Comparison of ENCODE assay signal across 8 cellular contexts in the genomic region with DNA sequence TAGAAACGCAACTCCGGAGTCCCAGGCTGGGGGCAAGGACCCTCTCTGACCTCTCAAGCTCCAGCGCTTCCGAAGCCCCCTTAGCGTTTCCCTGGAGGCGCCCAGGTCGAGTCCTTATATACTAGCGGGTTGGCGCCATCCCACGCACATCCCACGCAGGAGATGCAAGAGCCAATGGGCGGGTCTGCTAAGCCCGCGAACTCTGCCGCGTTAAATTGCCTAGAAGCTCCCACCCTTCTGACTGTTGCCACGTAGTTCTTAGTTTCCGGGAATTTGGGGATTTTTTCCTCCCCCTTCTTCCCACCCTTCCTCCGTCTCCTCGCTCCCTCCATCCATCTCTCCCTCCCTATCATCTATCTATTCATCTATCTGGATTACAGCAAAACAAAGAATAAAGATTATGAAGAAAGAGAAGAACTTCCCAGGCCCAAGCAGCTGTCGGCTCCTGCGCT. TPM values are rescaled to one million over a fixed set of nuclear protein-coding genes. Genes with fewer than 3 reads are reported as not detected.
DNase-seq lines count a peak whose midpoint lies in the region; ATAC-seq, FAIRE-seq and TF ChIP-seq lines count a peak whose summit lies in the region.

A gene with protein sequence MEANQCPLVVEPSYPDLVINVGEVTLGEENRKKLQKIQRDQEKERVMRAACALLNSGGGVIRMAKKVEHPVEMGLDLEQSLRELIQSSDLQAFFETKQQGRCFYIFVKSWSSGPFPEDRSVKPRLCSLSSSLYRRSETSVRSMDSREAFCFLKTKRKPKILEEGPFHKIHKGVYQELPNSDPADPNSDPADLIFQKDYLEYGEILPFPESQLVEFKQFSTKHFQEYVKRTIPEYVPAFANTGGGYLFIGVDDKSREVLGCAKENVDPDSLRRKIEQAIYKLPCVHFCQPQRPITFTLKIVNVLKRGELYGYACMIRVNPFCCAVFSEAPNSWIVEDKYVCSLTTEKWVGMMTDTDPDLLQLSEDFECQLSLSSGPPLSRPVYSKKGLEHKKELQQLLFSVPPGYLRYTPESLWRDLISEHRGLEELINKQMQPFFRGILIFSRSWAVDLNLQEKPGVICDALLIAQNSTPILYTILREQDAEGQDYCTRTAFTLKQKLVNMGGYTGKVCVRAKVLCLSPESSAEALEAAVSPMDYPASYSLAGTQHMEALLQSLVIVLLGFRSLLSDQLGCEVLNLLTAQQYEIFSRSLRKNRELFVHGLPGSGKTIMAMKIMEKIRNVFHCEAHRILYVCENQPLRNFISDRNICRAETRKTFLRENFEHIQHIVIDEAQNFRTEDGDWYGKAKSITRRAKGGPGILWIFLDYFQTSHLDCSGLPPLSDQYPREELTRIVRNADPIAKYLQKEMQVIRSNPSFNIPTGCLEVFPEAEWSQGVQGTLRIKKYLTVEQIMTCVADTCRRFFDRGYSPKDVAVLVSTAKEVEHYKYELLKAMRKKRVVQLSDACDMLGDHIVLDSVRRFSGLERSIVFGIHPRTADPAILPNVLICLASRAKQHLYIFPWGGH (minus strand): TSS at position 90 of the 452 bp plus-strand sequence. CDS start 9,814 bp downstream, outside the sequence.

- TF ChIP-seq POLR2A in endothelial cell of umbilical vein (IDR thresholded peaks at IDR 0.05; ENCODE audit: low read depth, low read length) = peak; percentile 97

- H3K36me3 ChIP-seq in endothelial cell of umbilical vein (ENCODE audit: control insufficient read depth in 2 of 2, extremely low read depth in 1 of 2, insufficient read depth in 2 of 2, low read length in 2 of 2) = peaks cover 0 to 8% of the 10 kb centered on the region in 2 experiments

- dilution Hi-C loops in endothelial cell of umbilical vein (cut with MboI; ENCODE audit: extremely low pct_ligation_motif_present, low sequenced_read_pairs) = no loop called here

- peak; percentile 65 for FAIRE-seq in endothelial cell of umbilical vein (lab: Jason Lieb, UNC)

- BruUV-seq in endothelial cell of umbilical vein (replicated peaks; lab: Mats Ljungman, UMichigan) = no TSS peak

- ATAC-seq in HG02763 (IDR thresholded peaks at IDR 0.05; ENCODE audit: unreplicated experiment) = peak; percentile 67

- peak within 1 kb of the TSS; percentile 99 for H3K9ac ChIP-seq in endothelial cell of umbilical vein (replicated peaks; ENCODE audit: extremely low read depth, insufficient read depth, low read length)

- CTCF ChIA-PET in endothelial cell of umbilical vein (lab: Charles Lee) = interaction anchor here (1.0 to 2.6 kb wide), 6 partner anchors 60 to 391 kb away, joined by 3 to 10 read pairs (median 6); no protein-coding TSS in a partner anchor

- peaks cover 21% of the 10 kb centered on the region for H3K4me1 ChIP-seq in endothelial cell of umbilical vein (ENCODE audit: control insufficient read depth, extremely low read depth, insufficient read depth, low read length)

- TF ChIP-seq CTCF in endothelial cell of umbilical vein (IDR thresholded peaks at IDR 0.05; ENCODE audit: extremely low read depth in 1 of 2, insufficient read depth in 1 of 2, low read depth in 1 of 2, low read length in 2 of 2) = no peak

- no peaks in the 10 kb centered on the region for H3K9me3 ChIP-seq in endothelial cell of umbilical vein (replicated peaks; ENCODE audit: control insufficient read depth, insufficient read depth, low read length)

- peak within 1 kb of the TSS; percentile 98 for H3K27ac ChIP-seq in endothelial cell of umbilical vein (ENCODE audit: insufficient read depth, low read depth, low read length)

- DNase-seq in DMS79 (lab: John Stamatoyannopoulos, UW) (peak; percentile 94), NOMO-1 (lab: John Stamatoyannopoulos, UW; ENCODE audit: unreplicated experiment in 2 of 2) (peak; percentile 75 to 83), activated T-cell treated with anti-CD3 and anti-CD28 coated beads for 24 hours (ENCODE audit: low read depth) (peak; percentile 82), endothelial cell of umbilical vein (ENCODE audit: low read depth, low spot score) (peak; percentile 92), mucosa of gallbladder (ENCODE audit: low spot score) (peak; percentile 74), cerebellar nuclear complex (lab: John Stamatoyannopoulos, UW) (no peak)
- peak; percentile 85 for DNase-seq in stimulated activated CD8-positive, alpha-beta memory T cell treated with anti-CD3 and anti-CD28 coated beads, Interleukin-4, amount 100 ng/mL, for 24 hours (ENCODE audit: low read depth)

- POLR2A ChIA-PET in endothelial cell of umbilical vein (lab: Charles Lee) = interaction anchor here (0.6 to 1.5 kb wide), 7 partner anchors 8 to 1977 kb away, joined by 3 to 12 read pairs (median 5); a partner anchor contains a TSS

- intact Hi-C loops in endothelial cell of umbilical vein (cut with micrococcal nuclease) = loop anchor here (1.0 to 10.0 kb wide), 7 partner anchors 27 to 1119 kb away; a partner anchor contains a TSS

- peaks cover 46% of the 10 kb centered on the region for H3K79me2 ChIP-seq in endothelial cell of umbilical vein (ENCODE audit: control insufficient read depth, insufficient read depth, low read length)

- no peaks in the 10 kb centered on the region for H4K20me1 ChIP-seq in endothelial cell of umbilical vein (replicated peaks; ENCODE audit: control insufficient read depth, extremely low read depth, insufficient read depth, low read length)

- no peaks in the 10 kb centered on the region for H3K9me1 ChIP-seq in endothelial cell of umbilical vein (replicated peaks; ENCODE audit: control insufficient read depth, extremely low read depth, insufficient read depth, low read length)

- peak within 1 kb of the TSS; percentile 88 to 96 (median 90) for H3K4me3 ChIP-seq in endothelial cell of umbilical vein (replicated peaks in 1 of 3; ENCODE audit: insufficient read depth in 1 of 3, low read depth in 1 of 3, low read length in 3 of 3)

- peak within 1 kb of the TSS; percentile 94 for H3K4me2 ChIP-seq in endothelial cell of umbilical vein (ENCODE audit: insufficient read depth, low read length)

- peak within 1 kb of the TSS; percentile 87 for H2AFZ ChIP-seq in endothelial cell of umbilical vein (ENCODE audit: low read depth, low read length)

- no peaks in the 10 kb centered on the region for H3K27me3 ChIP-seq in endothelial cell of umbilical vein (ENCODE audit: control insufficient read depth in 2 of 2, insufficient read depth in 2 of 2, low read length in 2 of 2)

TF ChIP-seq in endothelial cell of umbilical vein, 7 proteins besides CTCF, POLR2A, EP300 and RAD21:
- TF ChIP-seq MYC (IDR thresholded peaks at IDR 0.05; ENCODE audit: low read depth, low read length) = no peak
- TF ChIP-seq POLR2AphosphoS5 (IDR thresholded peaks at IDR 0.05; ENCODE audit: insufficient read depth, low read depth, low read length) = peak; percentile 93

RNA-seq across cellular contexts. Expression of the gene that starts here (rescaled TPM):
- total RNA-seq in endothelial cell of umbilical vein = 95.0 and 110 TPM in 2 replicates
- 33.0 and 37.0 TPM in 2 replicates for polyA plus RNA-seq in endothelial cell of umbilical vein
- polyA plus RNA-seq in endothelial cell of umbilical vein (2011; cell fraction: cytosol; rRNA removed) = 28.5 and 41.7 TPM in 2 replicates
- 68.5 and 79.4 TPM in 2 replicates for polyA plus RNA-seq in endothelial cell of umbilical vein (2011; cell fraction: nucleus; rRNA removed)
- polyA plus RNA-seq in endothelial cell of umbilical vein (2012) = 61.2 and 80.2 TPM in 2 replicates
- 126 and 127 TPM in 2 replicates for polyA minus RNA-seq in endothelial cell of umbilical vein
- 25.2 TPM for polyA minus RNA-seq in endothelial cell of umbilical vein (2011; cell fraction: cytosol; rRNA and poly(A)+ RNA removed)
- polyA minus RNA-seq in endothelial cell of umbilical vein (2011; cell fraction: nucleus; rRNA and poly(A)+ RNA removed) = 64.0 and 77.2 TPM in 2 replicates
- 12.3 TPM for total RNA-seq in mucosa of gallbladder

Comparison
In these comparisons a context has a peak if more than half of its experiments do, and no peak if none do; other contexts are left out.
1. DNase-seq: peak in DMS79 (single experiment), NOMO-1 (2 of 2), activated T-cell treated with anti-CD3 and anti-CD28 coated beads for 24 hours (single experiment), endothelial cell of umbilical vein (single experiment), mucosa of gallbladder (single experiment) and stimulated activated CD8-positive, alpha-beta memory T cell treated with anti-CD3 and anti-CD28 coated beads, Interleukin-4, amount 100 ng/mL, for 24 hours (single experiment); none in cerebellar nuclear complex (0 of 2).